Comparison of ENCODE assay signal across 1 cellular context in the genomic region with DNA sequence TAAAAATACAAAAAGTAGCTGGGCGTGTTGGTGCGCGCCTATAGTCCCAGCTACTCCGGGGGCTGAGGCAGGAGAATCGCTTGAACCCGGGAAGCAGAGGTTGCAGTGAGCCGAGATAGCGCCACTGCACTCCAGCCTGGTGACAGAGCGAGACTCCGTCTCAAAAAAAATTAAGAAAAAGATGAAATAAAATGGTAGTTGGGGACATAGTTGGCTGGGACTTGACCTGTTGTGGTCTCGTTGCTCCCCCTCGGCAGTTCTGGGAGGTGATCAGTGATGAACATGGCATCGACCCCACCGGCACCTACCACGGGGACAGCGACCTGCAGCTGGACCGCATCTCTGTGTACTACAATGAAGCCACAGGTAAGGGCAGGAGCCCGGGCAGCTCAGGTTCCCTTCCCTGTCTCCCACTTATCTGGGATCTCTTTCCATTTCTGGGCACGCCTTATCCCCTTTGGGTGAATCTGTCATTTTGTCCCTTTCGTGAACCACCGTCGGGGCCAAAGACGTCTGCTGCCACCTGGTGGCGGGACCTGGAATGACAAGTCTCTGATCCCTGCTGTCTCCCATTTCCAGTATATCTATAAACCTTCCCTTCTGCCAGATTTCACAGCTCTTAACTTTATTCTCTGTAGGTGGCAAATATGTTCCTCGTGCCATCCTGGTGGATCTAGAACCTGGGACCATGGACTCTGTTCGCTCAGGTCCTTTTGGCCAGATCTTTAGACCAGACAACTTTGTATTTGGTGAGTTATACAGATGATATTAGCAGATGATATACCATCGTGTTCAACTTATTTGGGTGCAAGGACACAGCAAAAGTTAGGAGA.
TF ChIP-seq lines count a peak whose summit lies in the region.

No MANE protein-coding gene starts in this region.

TF ChIP-seq in HepG2, 621 proteins besides CTCF, POLR2A, EP300 and RAD21 (continued from another document and continues in another):
- TF ChIP-seq, protein P1, sequence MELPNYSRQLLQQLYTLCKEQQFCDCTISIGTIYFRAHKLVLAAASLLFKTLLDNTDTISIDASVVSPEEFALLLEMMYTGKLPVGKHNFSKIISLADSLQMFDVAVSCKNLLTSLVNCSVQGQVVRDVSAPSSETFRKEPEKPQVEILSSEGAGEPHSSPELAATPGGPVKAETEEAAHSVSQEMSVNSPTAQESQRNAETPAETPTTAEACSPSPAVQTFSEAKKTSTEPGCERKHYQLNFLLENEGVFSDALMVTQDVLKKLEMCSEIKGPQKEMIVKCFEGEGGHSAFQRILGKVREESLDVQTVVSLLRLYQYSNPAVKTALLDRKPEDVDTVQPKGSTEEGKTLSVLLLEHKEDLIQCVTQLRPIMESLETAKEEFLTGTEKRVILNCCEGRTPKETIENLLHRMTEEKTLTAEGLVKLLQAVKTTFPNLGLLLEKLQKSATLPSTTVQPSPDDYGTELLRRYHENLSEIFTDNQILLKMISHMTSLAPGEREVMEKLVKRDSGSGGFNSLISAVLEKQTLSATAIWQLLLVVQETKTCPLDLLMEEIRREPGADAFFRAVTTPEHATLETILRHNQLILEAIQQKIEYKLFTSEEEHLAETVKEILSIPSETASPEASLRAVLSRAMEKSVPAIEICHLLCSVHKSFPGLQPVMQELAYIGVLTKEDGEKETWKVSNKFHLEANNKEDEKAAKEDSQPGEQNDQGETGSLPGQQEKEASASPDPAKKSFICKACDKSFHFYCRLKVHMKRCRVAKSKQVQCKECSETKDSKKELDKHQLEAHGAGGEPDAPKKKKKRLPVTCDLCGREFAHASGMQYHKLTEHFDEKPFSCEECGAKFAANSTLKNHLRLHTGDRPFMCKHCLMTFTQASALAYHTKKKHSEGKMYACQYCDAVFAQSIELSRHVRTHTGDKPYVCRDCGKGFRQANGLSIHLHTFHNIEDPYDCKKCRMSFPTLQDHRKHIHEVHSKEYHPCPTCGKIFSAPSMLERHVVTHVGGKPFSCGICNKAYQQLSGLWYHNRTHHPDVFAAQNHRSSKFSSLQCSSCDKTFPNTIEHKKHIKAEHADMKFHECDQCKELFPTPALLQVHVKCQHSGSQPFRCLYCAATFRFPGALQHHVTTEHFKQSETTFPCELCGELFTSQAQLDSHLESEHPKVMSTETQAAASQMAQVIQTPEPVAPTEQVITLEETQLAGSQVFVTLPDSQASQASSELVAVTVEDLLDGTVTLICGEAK (IDR thresholded peaks at IDR 0.05), result no peak
- TF ChIP-seq, protein P1 (CRISPR knock-in tag; IDR thresholded peaks at IDR 0.05), result no peak
- TF ChIP-seq ZNF446 (CRISPR knock-in tag; IDR thresholded peaks at IDR 0.05) (no peak), ZNF577 (CRISPR knock-in tag; IDR thresholded peaks at IDR 0.05; ENCODE audit: borderline replicate concordance, low read depth) (no peak), KLF12 (CRISPR knock-in tag; IDR thresholded peaks at IDR 0.05; ENCODE audit: borderline replicate concordance) (no peak), SRSF4 (IDR thresholded peaks at IDR 0.05; ENCODE audit: low read depth, low read length, poor library complexity, severe bottlenecking) (no peak), MED1 (CRISPR knock-in tag; IDR thresholded peaks at IDR 0.05) (peak; percentile 22; the same call in 1 of the 2 replicates), MAFK (conservative IDR thresholded peaks at IDR 0.05 in 1 of 2, IDR thresholded peaks at IDR 0.05 in 1 of 2; ENCODE audit: low read length in 2 of 2) (no peak), PHF21A (CRISPR knock-in tag; IDR thresholded peaks at IDR 0.05) (no peak), MED8 (CRISPR knock-in tag; IDR thresholded peaks at IDR 0.05; ENCODE audit: insufficient replicate concordance) (no peak), SMAD9 (CRISPR knock-in tag; IDR thresholded peaks at IDR 0.05) (no peak), FOSL1 (CRISPR knock-in tag; IDR thresholded peaks at IDR 0.05; ENCODE audit: borderline replicate concordance) (no peak), ZMAT3 (CRISPR knock-in tag; conservative IDR thresholded peaks at IDR 0.05) (peak; percentile 41; the same call in 1 of the 2 replicates), NR2F2 (IDR thresholded peaks at IDR 0.05; ENCODE audit: borderline replicate concordance, low read depth) (no peak), CEBPG (CRISPR knock-in tag; IDR thresholded peaks at IDR 0.05) (no peak), TEAD2 (CRISPR knock-in tag; IDR thresholded peaks at IDR 0.05) (no peak), RXRB (CRISPR knock-in tag; IDR thresholded peaks at IDR 0.05; ENCODE audit: borderline replicate concordance) (peak; percentile 55), CBX2 (IDR thresholded peaks at IDR 0.05; ENCODE audit: low read depth, low read length) (no peak), CBX2 (CRISPR knock-in tag; IDR thresholded peaks at IDR 0.05; ENCODE audit: low read depth) (no peak), KDM2A (CRISPR knock-in tag; IDR thresholded peaks at IDR 0.05; ENCODE audit: borderline replicate concordance, low read depth) (peak; percentile 73; the same call in 1 of the 2 replicates), SMAD1 (CRISPR knock-in tag; IDR thresholded peaks at IDR 0.05; ENCODE audit: borderline replicate concordance, low read depth) (no peak), ZNF441 (CRISPR knock-in tag; IDR thresholded peaks at IDR 0.05; ENCODE audit: borderline replicate concordance) (no peak; the same call in 1 of the 2 replicates), PHF5A (CRISPR knock-in tag; IDR thresholded peaks at IDR 0.05; ENCODE audit: low read depth, unreplicated experiment) (peak; percentile 52), KAT8 (CRISPR knock-in tag; IDR thresholded peaks at IDR 0.05) (peak; percentile 22; the same call in 1 of the 2 replicates), HOXA5 (CRISPR knock-in tag; IDR thresholded peaks at IDR 0.05) (no peak; the same call in 1 of the 2 replicates)
- TF ChIP-seq, protein P2, sequence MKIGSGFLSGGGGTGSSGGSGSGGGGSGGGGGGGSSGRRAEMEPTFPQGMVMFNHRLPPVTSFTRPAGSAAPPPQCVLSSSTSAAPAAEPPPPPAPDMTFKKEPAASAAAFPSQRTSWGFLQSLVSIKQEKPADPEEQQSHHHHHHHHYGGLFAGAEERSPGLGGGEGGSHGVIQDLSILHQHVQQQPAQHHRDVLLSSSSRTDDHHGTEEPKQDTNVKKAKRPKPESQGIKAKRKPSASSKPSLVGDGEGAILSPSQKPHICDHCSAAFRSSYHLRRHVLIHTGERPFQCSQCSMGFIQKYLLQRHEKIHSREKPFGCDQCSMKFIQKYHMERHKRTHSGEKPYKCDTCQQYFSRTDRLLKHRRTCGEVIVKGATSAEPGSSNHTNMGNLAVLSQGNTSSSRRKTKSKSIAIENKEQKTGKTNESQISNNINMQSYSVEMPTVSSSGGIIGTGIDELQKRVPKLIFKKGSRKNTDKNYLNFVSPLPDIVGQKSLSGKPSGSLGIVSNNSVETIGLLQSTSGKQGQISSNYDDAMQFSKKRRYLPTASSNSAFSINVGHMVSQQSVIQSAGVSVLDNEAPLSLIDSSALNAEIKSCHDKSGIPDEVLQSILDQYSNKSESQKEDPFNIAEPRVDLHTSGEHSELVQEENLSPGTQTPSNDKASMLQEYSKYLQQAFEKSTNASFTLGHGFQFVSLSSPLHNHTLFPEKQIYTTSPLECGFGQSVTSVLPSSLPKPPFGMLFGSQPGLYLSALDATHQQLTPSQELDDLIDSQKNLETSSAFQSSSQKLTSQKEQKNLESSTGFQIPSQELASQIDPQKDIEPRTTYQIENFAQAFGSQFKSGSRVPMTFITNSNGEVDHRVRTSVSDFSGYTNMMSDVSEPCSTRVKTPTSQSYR (CRISPR knock-in tag; IDR thresholded peaks at IDR 0.05; ENCODE audit: borderline replicate concordance), result peak; percentile 47; the same call in 1 of the 2 replicates
- TF ChIP-seq, protein P3, sequence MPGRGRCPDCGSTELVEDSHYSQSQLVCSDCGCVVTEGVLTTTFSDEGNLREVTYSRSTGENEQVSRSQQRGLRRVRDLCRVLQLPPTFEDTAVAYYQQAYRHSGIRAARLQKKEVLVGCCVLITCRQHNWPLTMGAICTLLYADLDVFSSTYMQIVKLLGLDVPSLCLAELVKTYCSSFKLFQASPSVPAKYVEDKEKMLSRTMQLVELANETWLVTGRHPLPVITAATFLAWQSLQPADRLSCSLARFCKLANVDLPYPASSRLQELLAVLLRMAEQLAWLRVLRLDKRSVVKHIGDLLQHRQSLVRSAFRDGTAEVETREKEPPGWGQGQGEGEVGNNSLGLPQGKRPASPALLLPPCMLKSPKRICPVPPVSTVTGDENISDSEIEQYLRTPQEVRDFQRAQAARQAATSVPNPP (CRISPR knock-in tag; IDR thresholded peaks at IDR 0.05), result no peak
- TF ChIP-seq, protein P4, sequence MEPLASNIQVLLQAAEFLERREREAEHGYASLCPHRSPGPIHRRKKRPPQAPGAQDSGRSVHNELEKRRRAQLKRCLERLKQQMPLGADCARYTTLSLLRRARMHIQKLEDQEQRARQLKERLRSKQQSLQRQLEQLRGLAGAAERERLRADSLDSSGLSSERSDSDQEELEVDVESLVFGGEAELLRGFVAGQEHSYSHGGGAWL (CRISPR knock-in tag; IDR thresholded peaks at IDR 0.05), result no peak
- TF ChIP-seq, protein P5, sequence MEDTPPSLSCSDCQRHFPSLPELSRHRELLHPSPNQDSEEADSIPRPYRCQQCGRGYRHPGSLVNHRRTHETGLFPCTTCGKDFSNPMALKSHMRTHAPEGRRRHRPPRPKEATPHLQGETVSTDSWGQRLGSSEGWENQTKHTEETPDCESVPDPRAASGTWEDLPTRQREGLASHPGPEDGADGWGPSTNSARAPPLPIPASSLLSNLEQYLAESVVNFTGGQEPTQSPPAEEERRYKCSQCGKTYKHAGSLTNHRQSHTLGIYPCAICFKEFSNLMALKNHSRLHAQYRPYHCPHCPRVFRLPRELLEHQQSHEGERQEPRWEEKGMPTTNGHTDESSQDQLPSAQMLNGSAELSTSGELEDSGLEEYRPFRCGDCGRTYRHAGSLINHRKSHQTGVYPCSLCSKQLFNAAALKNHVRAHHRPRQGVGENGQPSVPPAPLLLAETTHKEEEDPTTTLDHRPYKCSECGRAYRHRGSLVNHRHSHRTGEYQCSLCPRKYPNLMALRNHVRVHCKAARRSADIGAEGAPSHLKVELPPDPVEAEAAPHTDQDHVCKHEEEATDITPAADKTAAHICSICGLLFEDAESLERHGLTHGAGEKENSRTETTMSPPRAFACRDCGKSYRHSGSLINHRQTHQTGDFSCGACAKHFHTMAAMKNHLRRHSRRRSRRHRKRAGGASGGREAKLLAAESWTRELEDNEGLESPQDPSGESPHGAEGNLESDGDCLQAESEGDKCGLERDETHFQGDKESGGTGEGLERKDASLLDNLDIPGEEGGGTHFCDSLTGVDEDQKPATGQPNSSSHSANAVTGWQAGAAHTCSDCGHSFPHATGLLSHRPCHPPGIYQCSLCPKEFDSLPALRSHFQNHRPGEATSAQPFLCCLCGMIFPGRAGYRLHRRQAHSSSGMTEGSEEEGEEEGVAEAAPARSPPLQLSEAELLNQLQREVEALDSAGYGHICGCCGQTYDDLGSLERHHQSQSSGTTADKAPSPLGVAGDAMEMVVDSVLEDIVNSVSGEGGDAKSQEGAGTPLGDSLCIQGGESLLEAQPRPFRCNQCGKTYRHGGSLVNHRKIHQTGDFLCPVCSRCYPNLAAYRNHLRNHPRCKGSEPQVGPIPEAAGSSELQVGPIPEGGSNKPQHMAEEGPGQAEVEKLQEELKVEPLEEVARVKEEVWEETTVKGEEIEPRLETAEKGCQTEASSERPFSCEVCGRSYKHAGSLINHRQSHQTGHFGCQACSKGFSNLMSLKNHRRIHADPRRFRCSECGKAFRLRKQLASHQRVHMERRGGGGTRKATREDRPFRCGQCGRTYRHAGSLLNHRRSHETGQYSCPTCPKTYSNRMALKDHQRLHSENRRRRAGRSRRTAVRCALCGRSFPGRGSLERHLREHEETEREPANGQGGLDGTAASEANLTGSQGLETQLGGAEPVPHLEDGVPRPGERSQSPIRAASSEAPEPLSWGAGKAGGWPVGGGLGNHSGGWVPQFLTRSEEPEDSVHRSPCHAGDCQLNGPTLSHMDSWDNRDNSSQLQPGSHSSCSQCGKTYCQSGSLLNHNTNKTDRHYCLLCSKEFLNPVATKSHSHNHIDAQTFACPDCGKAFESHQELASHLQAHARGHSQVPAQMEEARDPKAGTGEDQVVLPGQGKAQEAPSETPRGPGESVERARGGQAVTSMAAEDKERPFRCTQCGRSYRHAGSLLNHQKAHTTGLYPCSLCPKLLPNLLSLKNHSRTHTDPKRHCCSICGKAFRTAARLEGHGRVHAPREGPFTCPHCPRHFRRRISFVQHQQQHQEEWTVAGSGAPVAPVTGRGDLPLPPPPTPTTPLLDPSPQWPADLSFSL (CRISPR knock-in tag; IDR thresholded peaks at IDR 0.05), result no peak
- TF ChIP-seq, protein P6, sequence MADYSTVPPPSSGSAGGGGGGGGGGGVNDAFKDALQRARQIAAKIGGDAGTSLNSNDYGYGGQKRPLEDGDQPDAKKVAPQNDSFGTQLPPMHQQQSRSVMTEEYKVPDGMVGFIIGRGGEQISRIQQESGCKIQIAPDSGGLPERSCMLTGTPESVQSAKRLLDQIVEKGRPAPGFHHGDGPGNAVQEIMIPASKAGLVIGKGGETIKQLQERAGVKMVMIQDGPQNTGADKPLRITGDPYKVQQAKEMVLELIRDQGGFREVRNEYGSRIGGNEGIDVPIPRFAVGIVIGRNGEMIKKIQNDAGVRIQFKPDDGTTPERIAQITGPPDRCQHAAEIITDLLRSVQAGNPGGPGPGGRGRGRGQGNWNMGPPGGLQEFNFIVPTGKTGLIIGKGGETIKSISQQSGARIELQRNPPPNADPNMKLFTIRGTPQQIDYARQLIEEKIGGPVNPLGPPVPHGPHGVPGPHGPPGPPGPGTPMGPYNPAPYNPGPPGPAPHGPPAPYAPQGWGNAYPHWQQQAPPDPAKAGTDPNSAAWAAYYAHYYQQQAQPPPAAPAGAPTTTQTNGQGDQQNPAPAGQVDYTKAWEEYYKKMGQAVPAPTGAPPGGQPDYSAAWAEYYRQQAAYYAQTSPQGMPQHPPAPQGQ (CRISPR knock-in tag; IDR thresholded peaks at IDR 0.05; ENCODE audit: borderline replicate concordance), result no peak
